ENCODE assay signal across 8 cellular contexts in genomic region chr20:13220857-13221297, GRCh38. TPM values are rescaled to one million over a fixed set of nuclear protein-coding genes. Genes with fewer than 3 reads are reported as not detected.
DNase-seq lines count a peak whose midpoint lies in the region; ATAC-seq, FAIRE-seq and TF ChIP-seq lines count a peak whose summit lies in the region.

TSS of gene ISM1 (plus strand) at chr20:13221274. CDS start at chr20:13221777, 503 bp downstream.

- no peaks in the 10 kb centered on the region for H3K36me3 ChIP-seq in pancreas

- peaks cover 47% of the 10 kb centered on the region for H3K27me3 ChIP-seq in HL-60 (ENCODE audit: insufficient read depth, poor library complexity, severe bottlenecking)
- H3K27me3 ChIP-seq in pancreas, result peaks cover 0 to 8% (median 0%) of the 10 kb centered on the region in 4 donors

- H3K4me3 ChIP-seq in HL-60 (replicated peaks; ENCODE audit: insufficient read depth, low read length) (peak within 1 kb of the TSS; percentile 26), foreskin fibroblast (ENCODE audit: low read depth in 1 of 2, low read length in 2 of 2) (peak within 1 kb of the TSS; percentile 18 to 60), pancreas (peak within 1 kb of the TSS; percentile 33 to 58 (median 44))

- no peak for FAIRE-seq in GM12892 (lab: Jason Lieb, UNC)
- no peak for FAIRE-seq in pancreas (lab: Jason Lieb, UNC)

- H3K4me1 ChIP-seq in pancreas, result peaks cover 0 to 5% (median 4%) of the 10 kb centered on the region in 3 donors

- WGBS in pancreas, 2 donors, result 0% methylated on average over 28 to 36 of the region's 39 CpGs

- H3K9me3 ChIP-seq in pancreas, result no peaks in the 10 kb centered on the region

- ATAC-seq in pancreas (peak; percentile 57 to 70 (median 66)), HG03159 (IDR thresholded peaks at IDR 0.05; ENCODE audit: unreplicated experiment) (no peak)

- TF ChIP-seq CTCF in HL-60 (IDR thresholded peaks at IDR 0.05; ENCODE audit: insufficient read depth, low read length) (no peak), foreskin fibroblast (IDR thresholded peaks at IDR 0.05; ENCODE audit: low read depth, low read length) (no peak), pancreas (IDR thresholded peaks at IDR 0.05) (no peak)

- peak; percentile 14 for DNase-seq in GM12892 (ENCODE audit: insufficient read length)
- no peak for DNase-seq in HL-60 (ENCODE audit: low read depth in 1 of 2, low spot score in 1 of 2)
- peak; percentile 51 for DNase-seq in activated CD8-positive, alpha-beta memory T cell treated with anti-CD3 and anti-CD28 coated beads, Interleukin-2, amount 50 U/mL, for 4 hours
- DNase-seq in foreskin fibroblast, result peak in 1 of 2 donors; percentile 56
- peak; percentile 28 to 77 (median 49) for DNase-seq in pancreas
- DNase-seq in NCI-H187 treated with DMSO at 0.1 percent for 48 hours (lab: John Stamatoyannopoulos, UW), result no peak
- DNase-seq in mucosa of gallbladder (ENCODE audit: low spot score), result no peak

- intact Hi-C loops in pancreas (cut with DNase I), result no loop called here

- H3K27ac ChIP-seq in HL-60 (replicated peaks) (no peak within 1 kb of the TSS), pancreas (no peak within 1 kb of the TSS)

- TF ChIP-seq POLR2A in GM12892 (IDR thresholded peaks at IDR 0.05; ENCODE audit: low read depth, low read length), result no peak

RNA-seq across cellular contexts. Expression of gene ISM1, which starts in this region (rescaled TPM):
- not detected for polyA plus RNA-seq in GM12892 (2012; ENCODE audit: missing spikeins)
- 1 to 10 TPM; 1.2 to 5.6 (median 2.3) TPM for total RNA-seq in pancreas
- 1 to 10 TPM in 1 of 2 donors, under 1 TPM in 1; 0.52 to 1.4 TPM for polyA plus RNA-seq in pancreas
- 0.95 TPM for total RNA-seq in mucosa of gallbladder

Comparison
In these comparisons a context has a peak if more than half of its experiments do, and no peak if none do; other contexts are left out.
1. DNase-seq: peak in GM12892 (single experiment), activated CD8-positive, alpha-beta memory T cell treated with anti-CD3 and anti-CD28 coated beads, Interleukin-2, amount 50 U/mL, for 4 hours (single experiment) and pancreas (6 of 6); none in HL-60 (0 of 2), NCI-H187 treated with DMSO at 0.1 percent for 48 hours (single experiment) and mucosa of gallbladder (single experiment).
2. Peak in every context shown above with its lines, with median percentiles within 50 percentile points of each other: H3K4me3 ChIP-seq.